8 cellular contexts compared by ENCODE assay signal in genomic region chr15:69413822-69414701, GRCh38. TPM values are rescaled to one million over a fixed set of nuclear protein-coding genes. Genes with fewer than 3 reads are reported as not detected.
DNase-seq lines count a peak whose midpoint lies in the region; ATAC-seq and TF ChIP-seq lines count a peak whose summit lies in the region.

KIF23 (plus strand) TSS chr15:69414349; CDS start chr15:69414466, 117 bp downstream.

- peak; percentile 66 for TF ChIP-seq POLR2A in GM18505 (IDR thresholded peaks at IDR 0.05; ENCODE audit: borderline replicate concordance, extremely low read depth, insufficient read depth, insufficient read length)

- H3K4me3 ChIP-seq in astrocyte of the cerebellum (ENCODE audit: low read depth, low read length) = peak within 1 kb of the TSS; percentile 87

- in situ Hi-C loops in astrocyte of the cerebellum (cut with HindIII; ENCODE audit: low sequenced_read_pairs) = no loop called here

- TF ChIP-seq CTCF in astrocyte of the cerebellum (IDR thresholded peaks at IDR 0.05; ENCODE audit: low read depth, low read length, missing control alignments) = no peak

- ATAC-seq in GM18505 (IDR thresholded peaks at IDR 0.05; ENCODE audit: unreplicated experiment) (peak; percentile 93), HG02943 (IDR thresholded peaks at IDR 0.05; ENCODE audit: low read depth, unreplicated experiment) (peak; percentile 85)

- DNase-seq in NCI-H187 treated with DMSO at 0.1 percent for 48 hours (lab: John Stamatoyannopoulos, UW) = peak; percentile 58
- peak; percentile 91 for DNase-seq in T-helper 22 cell (ENCODE audit: low read depth)
- peak; percentile 75 for DNase-seq in astrocyte of the cerebellum (ENCODE audit: low read depth)
- peak; percentile 95 for DNase-seq in hepatic stellate cell (ENCODE audit: low spot score)
- DNase-seq in renal cortical epithelial cell (ENCODE audit: low read depth) = peak; percentile 86
- DNase-seq in OCI-M2 (lab: John Stamatoyannopoulos, UW; ENCODE audit: unreplicated experiment) = no peak

RNA-seq across cellular contexts. Expression of gene KIF23, which starts in this region (rescaled TPM):
- 5.8 and 30.4 TPM in 2 replicates for total RNA-seq in renal cortical epithelial cell
